ENCODE assay signal across 9 cellular contexts in the genomic region with DNA sequence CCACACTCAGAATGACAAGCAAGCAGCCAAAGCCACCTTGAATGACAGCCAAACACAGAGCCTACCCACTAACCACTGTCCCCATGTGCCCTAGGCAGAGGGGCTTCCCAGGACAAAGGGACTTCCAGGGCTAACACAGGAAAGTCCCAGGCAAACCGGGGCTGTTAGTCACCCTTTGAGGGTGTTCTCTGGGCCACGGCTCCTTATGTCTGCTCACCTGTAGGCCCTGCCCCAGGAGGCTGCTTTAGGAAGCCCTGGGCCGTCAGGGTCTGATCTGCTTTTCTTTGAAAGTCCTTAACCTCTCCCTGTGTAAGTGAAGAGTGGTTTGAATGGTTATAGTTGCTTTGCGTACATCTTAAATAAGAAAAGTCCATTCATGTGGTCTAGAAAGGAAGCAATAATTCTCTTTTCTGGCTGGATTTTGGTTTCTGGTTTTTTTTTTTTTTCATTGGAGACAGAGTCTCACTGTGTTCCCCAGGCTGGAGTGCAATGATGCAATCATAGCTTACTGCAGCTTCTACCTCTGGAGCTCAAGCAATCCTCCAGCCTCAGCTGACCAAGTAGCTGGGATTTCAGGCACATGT.
DNase-seq lines count a peak whose midpoint lies in the region; ATAC-seq and TF ChIP-seq lines count a peak whose summit lies in the region.
"Had no signal": no experiment of that assay in that cellular context is flagged by ENCODE, and none has a peak within 500 bp of the region (broad histone marks: within the 10 kb centered on the region; RNA-seq: fewer than 3 reads in every experiment).

No MANE protein-coding gene starts in this region.

- H3K4me2 ChIP-seq in OCI-LY3 (ENCODE audit: low read length): no peak overlapping the region

- H3K27ac Mint-ChIP-seq in naive thymus-derived CD4-positive, alpha-beta T cell: no peak overlapping the region

- H3K4me3 ChIP-seq in OCI-LY3 (ENCODE audit: low read length): no peak overlapping the region
- no peak overlapping the region for H3K4me3 ChIP-seq in naive thymus-derived CD4-positive, alpha-beta T cell (ENCODE audit: low read length)
- H3K4me3 ChIP-seq: heart right ventricle had no signal

- ATAC-seq in GM18870 (IDR thresholded peaks at IDR 0.05; ENCODE audit: unreplicated experiment): peak; percentile 82
- peak; percentile 29 for ATAC-seq in naive thymus-derived CD4-positive, alpha-beta T cell
- ATAC-seq: heart right ventricle had no signal

- H3K4me3 Mint-ChIP-seq in naive thymus-derived CD4-positive, alpha-beta T cell: no peak overlapping the region

- peaks cover 0 to 2% (median 0%) of the 10 kb centered on the region in 11 donors for H3K9me3 Mint-ChIP-seq in naive thymus-derived CD4-positive, alpha-beta T cell

- H2AFZ ChIP-seq in OCI-LY3 (ENCODE audit: low read depth, low read length): peak overlapping the region; percentile 6; the same call in 1 of the 2 replicates

- POLR2A ChIA-PET in naive thymus-derived CD4-positive, alpha-beta T cell (lab: Charles Lee): no interaction called here

- DNase-seq in HCEC 1CT (peak; percentile 6), NCI-H526 (lab: John Stamatoyannopoulos, UW) (no peak), NCI-H2081 treated with DMSO at 0.1 percent for 48 hours (lab: John Stamatoyannopoulos, UW) (no peak), amniotic stem cell (lab: John Stamatoyannopoulos, UW) (no peak), cortex of kidney (lab: John Stamatoyannopoulos, UW) (no peak)
- no peak for DNase-seq in naive thymus-derived CD4-positive, alpha-beta T cell
- DNase-seq: heart right ventricle had no signal

- CTCF ChIA-PET in naive thymus-derived CD4-positive, alpha-beta T cell (lab: Charles Lee): no interaction called here

- no peaks in the 10 kb centered on the region for H3K36me3 Mint-ChIP-seq in naive thymus-derived CD4-positive, alpha-beta T cell

- intact Hi-C loops in naive thymus-derived CD4-positive, alpha-beta T cell (cut with micrococcal nuclease): no loop called here

- H3K9me3 ChIP-seq in OCI-LY3 (ENCODE audit: insufficient read depth, low read length): no peaks in the 10 kb centered on the region
- no peaks in the 10 kb centered on the region for H3K9me3 ChIP-seq in naive thymus-derived CD4-positive, alpha-beta T cell (ENCODE audit: control insufficient read depth in 2 of 3, low read length in 3 of 3)
- H3K9me3 ChIP-seq: heart right ventricle had no signal

- no peaks in the 10 kb centered on the region for H3K36me3 ChIP-seq in OCI-LY3 (replicated peaks; ENCODE audit: low read depth, low read length)
- H3K36me3 ChIP-seq in naive thymus-derived CD4-positive, alpha-beta T cell (ENCODE audit: control insufficient read depth in 2 of 3, insufficient read depth in 3 of 3, low read length in 3 of 3): no peaks in the 10 kb centered on the region
- H3K36me3 ChIP-seq: heart right ventricle had no signal

- no peaks in the 10 kb centered on the region for H3K79me2 ChIP-seq in OCI-LY3 (ENCODE audit: low read length)

- peaks cover 0 to 2% (median 0%) of the 10 kb centered on the region in 7 donors for H3K4me1 Mint-ChIP-seq in naive thymus-derived CD4-positive, alpha-beta T cell

- no peak overlapping the region for H3K9ac ChIP-seq in OCI-LY3 (ENCODE audit: low read length)

- H4K20me1 ChIP-seq in OCI-LY3 (ENCODE audit: insufficient read depth, low read length): no peaks in the 10 kb centered on the region

- H3K27me3 ChIP-seq in OCI-LY3 (ENCODE audit: low read depth, low read length): no peaks in the 10 kb centered on the region
- no peaks in the 10 kb centered on the region for H3K27me3 ChIP-seq in naive thymus-derived CD4-positive, alpha-beta T cell (ENCODE audit: control insufficient read depth in 2 of 2, insufficient read depth in 2 of 2, low read length in 2 of 2)
- H3K27me3 ChIP-seq: heart right ventricle had no signal

- TF ChIP-seq CTCF in OCI-LY3 (IDR thresholded peaks at IDR 0.05; ENCODE audit: low read depth, low read length): no peak

- peaks cover 2 to 32% (median 26%) of the 10 kb centered on the region in 5 donors for H3K27me3 Mint-ChIP-seq in naive thymus-derived CD4-positive, alpha-beta T cell

- no peak overlapping the region for H3K27ac ChIP-seq in OCI-LY3 (ENCODE audit: low read length)
- H3K27ac ChIP-seq in naive thymus-derived CD4-positive, alpha-beta T cell (ENCODE audit: low read depth, low read length): no peak overlapping the region
- H3K27ac ChIP-seq: heart right ventricle had no signal

- peaks cover 13% of the 10 kb centered on the region for H3K4me1 ChIP-seq in OCI-LY3 (ENCODE audit: low read length)
- no peaks in the 10 kb centered on the region for H3K4me1 ChIP-seq in naive thymus-derived CD4-positive, alpha-beta T cell (ENCODE audit: control insufficient read depth in 2 of 2, insufficient read depth in 2 of 2, low read length in 2 of 2)
